In the genomic region with DNA sequence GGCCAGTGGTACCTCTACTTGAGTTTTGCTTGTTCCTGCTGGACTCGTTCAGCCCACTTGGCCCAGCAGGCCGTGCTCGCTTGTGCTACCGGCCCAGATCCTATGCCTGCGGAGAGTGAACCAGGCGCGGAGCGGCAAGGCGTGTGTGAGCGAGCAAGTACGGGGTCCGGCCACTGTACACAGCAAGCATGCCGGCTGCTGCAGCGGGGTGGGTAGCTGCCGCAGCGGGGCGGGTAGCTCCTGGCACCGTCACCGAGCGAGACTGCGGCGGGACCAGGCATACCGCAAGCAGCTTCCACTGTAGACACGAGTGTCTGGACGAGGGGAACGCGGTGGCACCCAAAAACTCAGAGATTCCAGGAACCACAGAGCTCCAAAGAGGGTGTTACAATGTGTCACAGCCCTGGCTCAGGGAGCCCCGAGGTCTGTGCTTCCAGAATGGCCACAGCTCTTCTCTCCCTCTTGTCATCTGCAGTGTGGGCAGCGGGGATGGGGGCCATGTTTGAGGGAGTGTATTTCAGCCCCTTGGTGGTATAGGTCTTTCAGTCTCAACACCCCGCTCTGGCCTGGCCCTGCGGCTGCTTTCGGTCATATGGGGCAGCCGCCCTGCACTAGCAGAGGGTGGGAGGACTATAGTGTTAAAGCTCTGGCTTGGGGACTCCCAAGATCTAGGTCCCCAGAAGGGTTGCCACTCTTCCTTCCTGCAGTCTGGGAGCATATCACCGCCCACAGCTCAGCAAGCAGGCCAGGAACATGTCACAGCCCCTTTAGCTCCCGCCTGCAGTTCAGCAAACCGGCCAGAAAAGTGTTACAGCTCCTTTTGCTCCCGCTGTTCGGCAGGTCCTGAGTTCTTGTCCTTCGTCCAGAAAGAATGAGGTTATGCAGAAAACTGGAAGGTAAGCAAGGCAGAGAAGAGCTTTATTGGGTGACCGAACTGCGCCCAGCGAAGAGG, we compare ENCODE assay signal across 8 cellular contexts. TPM values are rescaled to one million over a fixed set of nuclear protein-coding genes. Genes with fewer than 3 reads are reported as not detected.
DNase-seq lines count a peak whose midpoint lies in the region; ATAC-seq and TF ChIP-seq lines count a peak whose summit lies in the region.

No MANE protein-coding gene starts in this region.

- H3K9me3 ChIP-seq in Karpas-422 (ENCODE audit: low read length) = no peaks in the 10 kb centered on the region

- no peaks in the 10 kb centered on the region for H3K36me3 Mint-ChIP-seq in naive B cell

- H3K4me3 ChIP-seq in AG04449 (ENCODE audit: low read depth, low read length) (peak overlapping the region; percentile 36), Karpas-422 (ENCODE audit: low read length) (no peak overlapping the region)

- TF ChIP-seq CTCF in AG04449 (IDR thresholded peaks at IDR 0.05; ENCODE audit: insufficient read depth, low read length, missing control alignments) = no peak

- H3K4me1 Mint-ChIP-seq in naive B cell = peaks cover 5 to 7% (median 6%) of the 10 kb centered on the region in 3 donors

- H3K9me2 ChIP-seq in Karpas-422 (replicated peaks; ENCODE audit: insufficient read depth, low read length) = no peaks in the 10 kb centered on the region

- peak; percentile 52 to 61 for ATAC-seq in naive B cell (ENCODE audit: low read depth in 2 of 2)

- H3K36me3 ChIP-seq in Karpas-422 (ENCODE audit: insufficient read depth, low read length) = no peaks in the 10 kb centered on the region

- H3K27ac ChIP-seq in Karpas-422 (ENCODE audit: low read length) = no peak overlapping the region

- POLR2A ChIA-PET in AG04449 (lab: Yijun Ruan, JAX) = interaction anchor here (0.9 to 1.3 kb wide), 2 partner anchors 194 to 311 kb away, joined by 3 read pairs; a partner anchor contains a TSS

- H3K27ac Mint-ChIP-seq in naive B cell = no peak overlapping the region

- H4K20me1 ChIP-seq in Karpas-422 (ENCODE audit: insufficient read depth, low read depth, low read length) = no peaks in the 10 kb centered on the region

- no peaks in the 10 kb centered on the region for H3K9me3 Mint-ChIP-seq in naive B cell

- peak overlapping the region in 7 of 8 donors; percentile 8 to 69 (median 40) for H3K4me3 Mint-ChIP-seq in naive B cell

- no peak for DNase-seq in AG04449 (ENCODE audit: low read depth, low spot score)
- DNase-seq in NCI-H128 (lab: John Stamatoyannopoulos, UW; ENCODE audit: unreplicated experiment) = peak; percentile 14
- peak; percentile 40 for DNase-seq in cortex of kidney (lab: John Stamatoyannopoulos, UW)
- peak; percentile 3 for DNase-seq in naive B cell
- DNase-seq in NCI-H526 treated with DMSO at 0.1 percent for 48 hours (lab: John Stamatoyannopoulos, UW) = no peak
- DNase-seq in T-helper 9 cell = no peak
- DNase-seq in Karpas-422 = no peak
- no peak for DNase-seq in NCI-H1092 (lab: John Stamatoyannopoulos, UW)

- no peak overlapping the region for H2AFZ ChIP-seq in Karpas-422 (ENCODE audit: low read length)

- no peaks in the 10 kb centered on the region for H3K27me3 ChIP-seq in Karpas-422 (ENCODE audit: low read length)

- peaks cover 16% of the 10 kb centered on the region for H3K4me1 ChIP-seq in Karpas-422 (ENCODE audit: low read length)

- no peak overlapping the region for H3K9ac ChIP-seq in Karpas-422 (ENCODE audit: low read length)

- CTCF ChIA-PET in AG04449 (lab: Yijun Ruan, JAX) = interaction anchor here (0.8 to 11.6 kb wide), 16 partner anchors 8 to 348 kb away, joined by 3 to 188 read pairs (median 4); a partner anchor contains a TSS

- peaks cover 22 to 37% (median 26%) of the 10 kb centered on the region in 3 donors for H3K27me3 Mint-ChIP-seq in naive B cell

- H3K4me2 ChIP-seq in Karpas-422 (ENCODE audit: low read depth, low read length, poor library complexity, severe bottlenecking) = no peak overlapping the region

- peaks cover 7% of the 10 kb centered on the region for H3K79me2 ChIP-seq in Karpas-422 (ENCODE audit: low read length)

RNA-seq across cellular contexts. Expression of a gene that starts 6.1 kb away (rescaled TPM):
- 10 to 100 TPM; 39.7 to 61.6 (median 49.7) TPM for polyA plus RNA-seq in naive B cell (ENCODE audit: low read depth in 6 of 6)
- total RNA-seq in Karpas-422 (2014; rRNA removed; shearing (Covaris generic); ENCODE audit: low replicate concordance) = 29.4 and 65.3 TPM in 2 replicates

RNA-seq across cellular contexts. Expression of a gene that starts 11.6 kb away (rescaled TPM):
- polyA plus RNA-seq in naive B cell (ENCODE audit: low read depth in 6 of 6) = under 1 TPM in 1 of 6 donors, not detected in 5; 0.32 TPM
- total RNA-seq in Karpas-422 (2014; rRNA removed; shearing (Covaris generic); ENCODE audit: low replicate concordance) = not detected in 2 replicates

RNA-seq across cellular contexts. Expression of a gene that starts 19.7 kb away (rescaled TPM):
- polyA plus RNA-seq in naive B cell (ENCODE audit: low read depth in 6 of 6) = under 1 TPM in 3 of 6 donors, not detected in 3; 0.24 to 0.84 (median 0.38) TPM
- not detected in 2 replicates for total RNA-seq in Karpas-422 (2014; rRNA removed; shearing (Covaris generic); ENCODE audit: low replicate concordance)

RNA-seq across cellular contexts. Expression of a gene that starts 51.1 kb away (rescaled TPM):
- polyA plus RNA-seq in naive B cell (ENCODE audit: low read depth in 6 of 6) = under 1 TPM in 2 of 6 donors, not detected in 4; 0.13 to 0.25 TPM
- total RNA-seq in Karpas-422 (2014; rRNA removed; shearing (Covaris generic); ENCODE audit: low replicate concordance) = 0.51 TPM in 1 of 2 replicates, not detected in the other

RNA-seq across cellular contexts. Expression of a gene that starts 53.8 kb away (rescaled TPM):
- polyA plus RNA-seq in naive B cell (ENCODE audit: low read depth in 6 of 6) = not detected
- not detected in 2 replicates for total RNA-seq in Karpas-422 (2014; rRNA removed; shearing (Covaris generic); ENCODE audit: low replicate concordance)

Comparison
In these comparisons a context has a peak if more than half of its experiments do, and no peak if none do; other contexts are left out.
1. DNase-seq: peak in NCI-H128 (single experiment), cortex of kidney (single experiment) and naive B cell (single experiment); none in AG04449 (single experiment), NCI-H526 treated with DMSO at 0.1 percent for 48 hours (single experiment), T-helper 9 cell (single experiment), Karpas-422 (single experiment) and NCI-H1092 (single experiment).